In the genomic region with DNA sequence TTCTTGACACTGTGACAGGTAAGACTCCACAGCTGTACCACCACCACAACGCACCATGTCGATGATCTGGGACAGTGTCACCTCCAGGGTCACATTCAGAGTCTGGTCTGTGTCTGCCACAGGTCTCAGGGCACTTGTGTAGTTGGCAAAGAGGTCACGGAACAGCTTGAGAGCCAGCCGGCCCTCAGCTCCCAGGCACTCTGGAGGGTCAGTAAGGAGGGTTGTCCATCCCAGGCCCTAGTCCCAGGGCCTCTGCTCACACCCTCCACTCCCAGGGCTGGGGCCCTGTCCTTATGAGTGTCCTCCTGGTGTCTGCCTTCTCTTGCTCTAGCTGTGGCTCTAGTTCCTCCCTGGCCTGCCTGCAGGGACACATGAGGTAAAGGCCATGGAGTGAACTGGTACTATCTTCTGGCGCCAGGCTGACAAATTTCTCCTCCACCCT, we compare ENCODE assay signal across 1 cellular context.
TF ChIP-seq lines count a peak whose summit lies in the region.

No MANE protein-coding gene starts in this region.

TF ChIP-seq in HepG2, 621 proteins besides CTCF, POLR2A, EP300 and RAD21:
- no peak for TF ChIP-seq MIXL1 (CRISPR knock-in tag; IDR thresholded peaks at IDR 0.05)
- no peak for TF ChIP-seq ZSCAN31 (CRISPR knock-in tag; IDR thresholded peaks at IDR 0.05; ENCODE audit: low read depth)
- no peak for TF ChIP-seq ZNF792 (CRISPR knock-in tag; IDR thresholded peaks at IDR 0.05)
- TF ChIP-seq HNRNPUL1 (IDR thresholded peaks at IDR 0.05; ENCODE audit: low read depth, low read length) = no peak
- TF ChIP-seq, protein P1, sequence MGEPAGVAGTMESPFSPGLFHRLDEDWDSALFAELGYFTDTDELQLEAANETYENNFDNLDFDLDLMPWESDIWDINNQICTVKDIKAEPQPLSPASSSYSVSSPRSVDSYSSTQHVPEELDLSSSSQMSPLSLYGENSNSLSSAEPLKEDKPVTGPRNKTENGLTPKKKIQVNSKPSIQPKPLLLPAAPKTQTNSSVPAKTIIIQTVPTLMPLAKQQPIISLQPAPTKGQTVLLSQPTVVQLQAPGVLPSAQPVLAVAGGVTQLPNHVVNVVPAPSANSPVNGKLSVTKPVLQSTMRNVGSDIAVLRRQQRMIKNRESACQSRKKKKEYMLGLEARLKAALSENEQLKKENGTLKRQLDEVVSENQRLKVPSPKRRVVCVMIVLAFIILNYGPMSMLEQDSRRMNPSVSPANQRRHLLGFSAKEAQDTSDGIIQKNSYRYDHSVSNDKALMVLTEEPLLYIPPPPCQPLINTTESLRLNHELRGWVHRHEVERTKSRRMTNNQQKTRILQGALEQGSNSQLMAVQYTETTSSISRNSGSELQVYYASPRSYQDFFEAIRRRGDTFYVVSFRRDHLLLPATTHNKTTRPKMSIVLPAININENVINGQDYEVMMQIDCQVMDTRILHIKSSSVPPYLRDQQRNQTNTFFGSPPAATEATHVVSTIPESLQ (CRISPR knock-in tag; conservative IDR thresholded peaks at IDR 0.05) = no peak
- TF ChIP-seq ZNF136 (CRISPR knock-in tag; IDR thresholded peaks at IDR 0.05; ENCODE audit: low read depth) = no peak
